Comparison of ENCODE assay signal across 12 cellular contexts in the genomic region with DNA sequence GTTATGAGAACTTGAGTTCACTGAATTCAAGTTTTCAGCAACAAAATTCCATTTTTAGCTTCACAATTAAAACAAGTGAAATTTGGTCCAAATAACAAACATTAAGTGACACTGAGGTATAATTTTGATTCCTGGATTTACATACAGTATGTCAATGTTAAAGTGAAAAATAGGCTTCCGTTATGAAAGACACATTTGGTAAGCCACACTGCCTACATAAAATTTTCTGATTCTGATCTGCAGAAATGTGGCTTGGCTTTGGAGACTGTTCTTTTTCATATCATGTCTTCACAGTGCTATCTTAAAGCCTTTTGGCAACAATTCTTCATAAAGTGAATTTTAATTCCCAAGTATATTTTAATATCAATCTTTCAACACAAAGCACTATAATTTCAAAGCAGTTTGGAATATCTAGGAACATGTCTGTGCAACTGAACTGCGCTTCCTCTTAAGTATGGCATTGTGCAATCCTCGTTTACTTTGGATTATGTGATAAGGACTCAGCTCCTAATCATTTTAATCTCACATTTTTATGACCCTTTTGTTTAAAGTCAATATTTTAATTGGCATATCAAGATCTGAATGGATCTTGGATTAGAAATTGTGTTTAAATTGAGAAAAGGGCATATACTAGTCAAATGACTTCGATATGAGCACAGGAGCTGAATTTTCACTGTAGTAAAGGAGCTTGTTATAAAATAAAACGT. TPM values are rescaled to one million over a fixed set of nuclear protein-coding genes. Genes with fewer than 3 reads are reported as not detected.
DNase-seq lines count a peak whose midpoint lies in the region; ATAC-seq and TF ChIP-seq lines count a peak whose summit lies in the region.
"Had no signal": no experiment of that assay in that cellular context is flagged by ENCODE, and none has a peak within 500 bp of the region (broad histone marks: within the 10 kb centered on the region; RNA-seq: fewer than 3 reads in every experiment).

No MANE protein-coding gene starts in this region.

- no peaks in the 10 kb centered on the region for H3K36me3 ChIP-seq in aorta (ENCODE audit: control insufficient read depth in 1 of 2, insufficient read depth in 2 of 2, low read length in 1 of 2)

- H3K4me1 ChIP-seq in aorta (ENCODE audit: control insufficient read depth in 1 of 2, insufficient read depth in 2 of 2, low read length in 2 of 2) = peaks cover 0 to 3% of the 10 kb centered on the region in 2 donors

- intact Hi-C loops in Right ventricle myocardium superior (cut with DNase I) (no loop called here), cardiac septum (cut with DNase I) (no loop called here), aorta (cut with DNase I) (loop anchor here (5.0 to 10.0 kb wide), 3 partner anchors 59 to 541 kb away; a partner anchor contains a TSS)

- H3K27me3 ChIP-seq in aorta (ENCODE audit: control insufficient read depth in 1 of 2, insufficient read depth in 2 of 2, low read length in 1 of 2) = no peaks in the 10 kb centered on the region

- H3K4me3 ChIP-seq in aorta (ENCODE audit: low read length in 2 of 2) = no peak overlapping the region

- H3K27ac ChIP-seq in aorta (ENCODE audit: low read depth in 1 of 2, low read length in 2 of 2) = no peak overlapping the region

- no peak for DNase-seq in Right ventricle myocardium superior
- no peak for DNase-seq in cardiac septum (ENCODE audit: low spot score)
- peak; percentile 69 for DNase-seq in iris pigment epithelial cell (ENCODE audit: low read depth)
- no peak for DNase-seq in aorta
- no peak for DNase-seq in kidney glomerular epithelial cell (lab: John Stamatoyannopoulos, UW)
- DNase-seq: C1 segment of cervical spinal cord; caudate nucleus; NCI-H1694; stimulated activated CD4-positive, alpha-beta T cell treated with anti-CD3 and anti-CD28 coated beads, Interleukin-12 subunit alpha, Interleukin-12 subunit beta, amount 100 ng/mL, for 4 hours had no signal

- ATAC-seq in Right ventricle myocardium superior (ENCODE audit: poor library complexity) (peak; percentile 65), SK-N-SH treated with all-trans-retinoic acid at 6 μM for 48 hours (no peak), aorta (ENCODE audit: low FRiP score) (peak; percentile 61), GM19395 (IDR thresholded peaks at IDR 0.05; ENCODE audit: unreplicated experiment) (no peak), HG02938 (IDR thresholded peaks at IDR 0.05; ENCODE audit: unreplicated experiment) (no peak)

- 18 to 24% methylated on average over 5 of the region's 5 CpGs for WGBS in aorta, 2 donors

- H3K9me3 ChIP-seq in aorta (ENCODE audit: control insufficient read depth, low read length) = peaks cover 3% of the 10 kb centered on the region

TF ChIP-seq in SK-N-SH treated with all-trans-retinoic acid at 6 μM for 48 hours, 23 proteins besides CTCF, POLR2A, EP300 and RAD21:
- TF ChIP-seq ISL1 (CRISPR knock-in tag; IDR thresholded peaks at IDR 0.05) = peak; percentile 16; the same call in 1 of the 2 replicates
- TF ChIP-seq ESRRG (CRISPR knock-in tag; IDR thresholded peaks at IDR 0.05) = no peak

RNA-seq across cellular contexts. Expression of a gene that starts 60.0 kb away (rescaled TPM):
- total RNA-seq in Right ventricle myocardium superior (53.0 TPM), cardiac septum (75.3 TPM), aorta (100 to 1,000 TPM; 119 to 146 TPM)
- polyA plus RNA-seq in aorta = 10 to 100 TPM; 32.8 to 79.8 TPM

Comparison
In these comparisons a context has a peak if more than half of its experiments do, and no peak if none do; other contexts are left out.
1. ATAC-seq: peak in Right ventricle myocardium superior (single experiment) and aorta (single experiment); none in SK-N-SH treated with all-trans-retinoic acid at 6 μM for 48 hours (single experiment), GM19395 (single experiment) and HG02938 (single experiment).
2. intact Hi-C loops: an anchor here in aorta (5.0 to 10.0 kb wide); none called in Right ventricle myocardium superior and cardiac septum.